ENCODE assay signal across 10 cellular contexts in the genomic region with DNA sequence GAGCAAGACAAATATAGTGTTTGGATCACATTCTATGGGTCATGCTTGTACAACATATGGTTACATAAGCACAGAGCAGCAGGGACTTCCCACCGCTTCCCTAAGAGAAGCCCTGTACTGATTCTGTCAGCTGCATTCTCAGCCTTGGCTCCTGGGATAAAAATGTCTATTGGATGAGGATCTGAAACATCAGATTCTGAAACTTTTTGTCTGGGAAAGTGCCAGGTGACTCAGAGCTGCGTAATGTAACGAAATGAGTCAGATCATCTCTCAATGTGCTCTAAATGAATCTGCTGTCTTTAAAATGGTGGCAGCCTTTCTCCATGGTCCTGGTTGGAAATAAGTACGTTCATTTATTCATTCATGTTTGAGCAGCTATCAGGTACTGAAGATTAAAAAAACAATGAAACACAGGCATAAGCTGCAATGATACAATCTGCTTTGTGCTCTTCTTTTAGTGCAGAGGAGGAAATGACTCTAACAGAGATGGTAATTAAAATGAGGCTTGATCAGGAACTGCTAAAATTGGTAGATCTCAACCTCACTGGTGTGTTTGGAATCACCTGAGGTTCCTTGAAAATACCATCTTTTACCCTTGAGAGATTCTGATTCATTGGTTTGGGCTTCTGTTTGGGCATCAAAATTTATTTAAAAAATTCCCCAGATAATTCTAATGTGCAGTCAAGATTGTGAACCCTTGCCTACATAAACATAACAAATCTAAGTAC.
A peak's percentile ranks its signal among the peaks of the same experiment; 100 is the strongest.
DNase-seq lines count a peak whose midpoint lies in the region; ATAC-seq, FAIRE-seq and TF ChIP-seq lines count a peak whose summit lies in the region.
"Had no signal": no experiment of that assay in that cellular context is flagged by ENCODE, and none has a peak within 500 bp of the region (broad histone marks: within the 10 kb centered on the region; RNA-seq: fewer than 3 reads in every experiment).

No MANE protein-coding gene starts in this region.

- no peak for FAIRE-seq in small intestine (lab: Jason Lieb, UNC)

- no peak overlapping the region for H3K4me3 Mint-ChIP-seq in activated T-cell treated with anti-CD3 and anti-CD28 coated beads, Interleukin-2, amount 50 U/mL, for 4 hours

- peaks cover 31% of the 10 kb centered on the region for H3K27me3 Mint-ChIP-seq in activated T-cell treated with anti-CD3 and anti-CD28 coated beads, Interleukin-2, amount 50 U/mL, for 4 hours (ENCODE audit: low read depth)

- peak; percentile 90 for ATAC-seq in GM21360 (IDR thresholded peaks at IDR 0.05; ENCODE audit: unreplicated experiment)
- ATAC-seq in HG03460 (IDR thresholded peaks at IDR 0.05; ENCODE audit: unreplicated experiment) = peak; percentile 57
- ATAC-seq in activated T-cell treated with anti-CD3 and anti-CD28 coated beads, Interleukin-2, amount 50 U/mL, for 4 hours = peak; percentile 86 to 90
- ATAC-seq in lung (ENCODE audit: insufficient read depth, low FRiP score) = peak; percentile 51
- ATAC-seq: mucosa of descending colon had no signal

- no peak for TF ChIP-seq CTCF in lung (IDR thresholded peaks at IDR 0.05; ENCODE audit: control extremely low read depth, extremely low read depth)

- H3K36me3 Mint-ChIP-seq in activated T-cell treated with anti-CD3 and anti-CD28 coated beads, Interleukin-2, amount 50 U/mL, for 4 hours (ENCODE audit: insufficient read depth) = no peaks in the 10 kb centered on the region

- H3K36me3 ChIP-seq in lung (ENCODE audit: control insufficient read depth in 2 of 2, insufficient read depth in 2 of 2, low read length in 2 of 2) (no peaks in the 10 kb centered on the region), small intestine (ENCODE audit: control insufficient read depth in 2 of 2, insufficient read depth in 2 of 2, low read length in 2 of 2) (no peaks in the 10 kb centered on the region)

- H3K9me3 ChIP-seq in lung (ENCODE audit: control insufficient read depth in 2 of 2, insufficient read depth in 1 of 2, low read length in 1 of 2) = no peaks in the 10 kb centered on the region
- no peaks in the 10 kb centered on the region for H3K9me3 ChIP-seq in small intestine (ENCODE audit: control insufficient read depth, low read depth)
- H3K9me3 ChIP-seq: mucosa of descending colon had no signal

- WGBS in lung, 2 donors = 53 to 58% methylated on average over 4 of the region's 4 CpGs
- 37 to 54% (median 44%) methylated on average over 4 of the region's 4 CpGs for WGBS in small intestine, 3 donors

- H3K9me3 Mint-ChIP-seq in activated T-cell treated with anti-CD3 and anti-CD28 coated beads, Interleukin-2, amount 50 U/mL, for 4 hours = no peaks in the 10 kb centered on the region

- H3K4me1 ChIP-seq in lung (ENCODE audit: control insufficient read depth in 2 of 2, insufficient read depth in 2 of 2, low read length in 2 of 2) (no peaks in the 10 kb centered on the region), small intestine (ENCODE audit: control insufficient read depth in 2 of 2, insufficient read depth in 1 of 2, low read depth in 1 of 2, low read length in 1 of 2) (no peaks in the 10 kb centered on the region)

- H3K27ac ChIP-seq in lung (ENCODE audit: low read depth in 1 of 2, low read length in 1 of 2) (no peak overlapping the region), small intestine (ENCODE audit: low read depth in 1 of 2, low read length in 1 of 2) (no peak overlapping the region)
- H3K27ac ChIP-seq: SK-N-MC had no signal

- peak; percentile 98 for DNase-seq in ELR (ENCODE audit: low read depth)
- no peak for DNase-seq in activated T-cell treated with anti-CD3 and anti-CD28 coated beads, Interleukin-2, amount 50 U/mL, for 4 hours
- DNase-seq in lung (ENCODE audit: low spot score) = peak; percentile 45
- no peak for DNase-seq in NCI-H526 treated with DMSO at 0.1 percent for 48 hours (lab: John Stamatoyannopoulos, UW)
- no peak for DNase-seq in small intestine
- no peak for DNase-seq in NCI-H1694 (lab: John Stamatoyannopoulos, UW)

- H3K4me3 ChIP-seq in lung (no peak overlapping the region), small intestine (ENCODE audit: low read depth in 1 of 2, low read length in 2 of 2) (no peak overlapping the region)
- H3K4me3 ChIP-seq: mucosa of descending colon, SK-N-MC had no signal

- peaks cover 10% of the 10 kb centered on the region for H3K4me1 Mint-ChIP-seq in activated T-cell treated with anti-CD3 and anti-CD28 coated beads, Interleukin-2, amount 50 U/mL, for 4 hours (ENCODE audit: low read depth)

- H3K27me3 ChIP-seq in lung (ENCODE audit: control insufficient read depth, insufficient read depth) (no peaks in the 10 kb centered on the region), small intestine (ENCODE audit: control insufficient read depth in 2 of 2, insufficient read depth in 2 of 2, low read length in 2 of 2) (no peaks in the 10 kb centered on the region)

Comparison
In these comparisons a context has a peak if more than half of its experiments do, and no peak if none do; other contexts are left out.
1. DNase-seq: peak in ELR (single experiment) and lung (single experiment); none in activated T-cell treated with anti-CD3 and anti-CD28 coated beads, Interleukin-2, amount 50 U/mL, for 4 hours (single experiment), NCI-H526 treated with DMSO at 0.1 percent for 48 hours (single experiment), small intestine (single experiment) and NCI-H1694 (single experiment).
2. Peak in every context shown above with its lines, with median percentiles within 50 percentile points of each other: ATAC-seq.